In genomic region chr19:34480971-34481821, GRCh38 we compare ENCODE assay signal across 1 cellular context.
TF ChIP-seq lines count a peak whose summit lies in the region.

Gene WTIP (plus strand): TSS chr19:34481758. CDS start chr19:34481975, 217 bp downstream.

TF ChIP-seq in HEK293, 187 proteins besides CTCF, POLR2A, EP300 and RAD21 (continued from another document and continues in another):
- peak; percentile 41; the same call in 1 of the 2 replicates for TF ChIP-seq ZNF76 (tag by site-specific recombination; IDR thresholded peaks at IDR 0.05; ENCODE audit: borderline replicate concordance, low read depth)
- peak; percentile 63 for TF ChIP-seq ZBTB6 (tag by site-specific recombination; IDR thresholded peaks at IDR 0.05)
- no peak for TF ChIP-seq ZNF19 (tag by site-specific recombination; IDR thresholded peaks at IDR 0.05; ENCODE audit: low read depth)
- no peak for TF ChIP-seq ZNF239 (tag by site-specific recombination; IDR thresholded peaks at IDR 0.05)
- TF ChIP-seq ZNF560 (tag by site-specific recombination; IDR thresholded peaks at IDR 0.05; ENCODE audit: borderline replicate concordance), result no peak
- TF ChIP-seq YY2 (tag by site-specific recombination; IDR thresholded peaks at IDR 0.05), result no peak
- TF ChIP-seq ZNF10 (tag by site-specific recombination; IDR thresholded peaks at IDR 0.05), result peak; percentile 17; the same call in 1 of the 2 replicates
- TF ChIP-seq INSM2 (tag by site-specific recombination; IDR thresholded peaks at IDR 0.05), result peak; percentile 84
- peak; percentile 89 for TF ChIP-seq ZNF335 (tag by site-specific recombination; conservative IDR thresholded peaks at IDR 0.05)
- TF ChIP-seq ZNF132 (tag by site-specific recombination; IDR thresholded peaks at IDR 0.05; ENCODE audit: borderline replicate concordance), result no peak
- no peak for TF ChIP-seq ZNF658 (tag by site-specific recombination; IDR thresholded peaks at IDR 0.05)
- peak; percentile 31; the same call in 1 of the 2 replicates for TF ChIP-seq ZEB2 (tag by site-specific recombination; IDR thresholded peaks at IDR 0.05)
- no peak for TF ChIP-seq ZNF544 (tag by site-specific recombination; IDR thresholded peaks at IDR 0.05)
- TF ChIP-seq GLIS1 (tag by site-specific recombination; IDR thresholded peaks at IDR 0.05), result peak; percentile 46; the same call in 1 of the 2 replicates
- no peak for TF ChIP-seq ZNF121 (tag by site-specific recombination; IDR thresholded peaks at IDR 0.05)
- TF ChIP-seq ATF2 (tag by site-specific recombination; IDR thresholded peaks at IDR 0.05; ENCODE audit: low read depth), result no peak
- TF ChIP-seq HIC1 (tag by site-specific recombination; IDR thresholded peaks at IDR 0.05), result 0 out of 2 replicates have a peak, but pooled peaks have one; percentile 62
- TF ChIP-seq ZNF341 (tag by site-specific recombination; IDR thresholded peaks at IDR 0.05; ENCODE audit: low read depth), result peak; percentile 81
- 0 out of 2 replicates have a peak, but pooled peaks have one; percentile 23 for TF ChIP-seq KLF7 (tag by site-specific recombination; IDR thresholded peaks at IDR 0.05; ENCODE audit: borderline replicate concordance)
- peak; percentile 92 for TF ChIP-seq ZNF600 (tag by site-specific recombination; IDR thresholded peaks at IDR 0.05)
- peak; percentile 93; the same call in 1 of the 2 replicates for TF ChIP-seq ZNF561 (tag by site-specific recombination; IDR thresholded peaks at IDR 0.05; ENCODE audit: borderline replicate concordance)
- TF ChIP-seq ZNF169 (tag by site-specific recombination; IDR thresholded peaks at IDR 0.05), result no peak
- TF ChIP-seq ZNF202 (tag by site-specific recombination; IDR thresholded peaks at IDR 0.05; ENCODE audit: borderline replicate concordance), result peak; percentile 99
- TF ChIP-seq ZNF184 (tag by site-specific recombination; IDR thresholded peaks at IDR 0.05), result peak; percentile 80; the same call in 1 of the 2 replicates
- no peak for TF ChIP-seq ZNF830 (tag by site-specific recombination; IDR thresholded peaks at IDR 0.05; ENCODE audit: low read depth)
- TF ChIP-seq ZFP69B (tag by site-specific recombination; IDR thresholded peaks at IDR 0.05), result 0 out of 2 replicates have a peak, but pooled peaks have one; percentile 43
- no peak for TF ChIP-seq ZNF747 (tag by site-specific recombination; IDR thresholded peaks at IDR 0.05)
- no peak for TF ChIP-seq PRDM1 (tag by site-specific recombination; IDR thresholded peaks at IDR 0.05)
- TF ChIP-seq SP7 (tag by site-specific recombination; IDR thresholded peaks at IDR 0.05), result peak; percentile 45; the same call in 1 of the 2 replicates
- TF ChIP-seq ZNF692 (tag by site-specific recombination; IDR thresholded peaks at IDR 0.05), result peak; percentile 63; the same call in 1 of the 2 replicates
- peak; percentile 39; the same call in 1 of the 2 replicates for TF ChIP-seq ZFP37 (tag by site-specific recombination; IDR thresholded peaks at IDR 0.05)
- peak; percentile 70 for TF ChIP-seq EGR2 (tag by site-specific recombination; IDR thresholded peaks at IDR 0.05; ENCODE audit: low read depth)
- TF ChIP-seq ZBTB44 (tag by site-specific recombination; IDR thresholded peaks at IDR 0.05), result peak; percentile 78
- TF ChIP-seq KLF9 (tag by site-specific recombination; IDR thresholded peaks at IDR 0.05; ENCODE audit: low read depth), result peak; percentile 71
- TF ChIP-seq ZBTB20 (tag by site-specific recombination; IDR thresholded peaks at IDR 0.05), result peak; percentile 92; the same call in 1 of the 2 replicates
- TF ChIP-seq SP2 (tag by site-specific recombination; IDR thresholded peaks at IDR 0.05), result peak; percentile 15
- peak; percentile 52; the same call in 1 of the 2 replicates for TF ChIP-seq GLIS2 (tag by site-specific recombination; IDR thresholded peaks at IDR 0.05)
- peak; percentile 43; the same call in 1 of the 2 replicates for TF ChIP-seq YY1 (tag by site-specific recombination; IDR thresholded peaks at IDR 0.05)
- TF ChIP-seq ZNF660 (tag by site-specific recombination; IDR thresholded peaks at IDR 0.05), result peak; percentile 97
- TF ChIP-seq ZBTB10 (tag by site-specific recombination; IDR thresholded peaks at IDR 0.05), result 0 out of 2 replicates have a peak, but pooled peaks have one; percentile 19
- 0 out of 2 replicates have a peak, but pooled peaks have one; percentile 7 for TF ChIP-seq ZNF23 (tag by site-specific recombination; IDR thresholded peaks at IDR 0.05; ENCODE audit: borderline replicate concordance)
- TF ChIP-seq KLF17 (tag by site-specific recombination; IDR thresholded peaks at IDR 0.05), result peak; percentile 60; the same call in 1 of the 2 replicates
- peak; percentile 92 for TF ChIP-seq ZNF398 (tag by site-specific recombination; IDR thresholded peaks at IDR 0.05)
- no peak for TF ChIP-seq ZNF248 (tag by site-specific recombination; IDR thresholded peaks at IDR 0.05)
- peak; percentile 58 for TF ChIP-seq PATZ1 (tag by site-specific recombination; IDR thresholded peaks at IDR 0.05)
